In the genomic region with DNA sequence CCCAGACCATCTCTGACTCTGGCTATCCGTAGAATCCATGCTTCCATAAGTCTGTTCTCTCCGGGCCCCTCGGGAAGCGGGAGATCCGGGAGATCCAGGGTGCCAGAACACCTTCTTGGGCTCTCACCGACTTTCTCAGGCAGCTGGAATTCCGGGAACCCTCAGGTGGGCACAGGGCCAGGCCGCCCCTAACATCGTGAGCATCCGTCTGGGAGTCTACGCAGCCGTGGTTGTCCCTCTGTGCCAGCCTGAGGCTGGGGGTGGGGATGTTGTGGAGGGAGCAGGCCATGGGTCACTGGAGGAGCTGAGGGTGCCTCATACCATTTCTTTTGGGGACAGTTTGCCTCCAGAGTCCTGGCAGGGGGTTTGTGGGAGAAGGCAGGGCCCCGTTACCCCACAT, we compare ENCODE assay signal across 24 cellular contexts.
"Had no signal": no experiment of that assay in that cellular context is flagged by ENCODE, and none has a peak within 500 bp of the region (broad histone marks: within the 10 kb centered on the region; RNA-seq: fewer than 3 reads in every experiment).

No MANE protein-coding gene starts in this region.

- H3K4me1 ChIP-seq: prostate gland had no signal

- H3K27ac ChIP-seq: breast epithelium, esophagus muscularis mucosa, heart right ventricle, left lung, neutrophil, ovary, prostate gland, tibial nerve had no signal

- H3K36me3 ChIP-seq: breast epithelium, esophagus muscularis mucosa, heart right ventricle, left lung, neutrophil, ovary, prostate gland, tibial nerve had no signal

- H3K27me3 ChIP-seq: ovary, tibial nerve had no signal

- H3K4me3 ChIP-seq: breast epithelium, esophagus muscularis mucosa, heart right ventricle, left lung, ovary, prostate gland, tibial nerve had no signal

- H3K9me3 ChIP-seq: breast epithelium, esophagus muscularis mucosa, heart right ventricle, left lung, neutrophil, ovary, prostate gland, tibial nerve had no signal

- DNase-seq: activated B cell treated with CpG ODN at 0.5 μM for 24 hours; activated CD4-positive, alpha-beta T cell treated with anti-CD3 and anti-CD28 coated beads, Interleukin-2, amount 50 U/mL, for 1 hour; activated CD8-positive, alpha-beta memory T cell treated with anti-CD3 and anti-CD28 coated beads, Interleukin-2, amount 10 ng/mL, durations not matched to agents 7 days and 5 days; activated CD8-positive, alpha-beta T cell treated with anti-CD3 and anti-CD28 coated beads, Interleukin-2, amount 10 ng/mL, durations not matched to agents 7 days and 5 days; activated naive CD4-positive, alpha-beta T cell; activated T-cell treated with anti-CD3 and anti-CD28 coated beads for 4 hours; activated T-cell treated with anti-CD3 and anti-CD28 coated beads, Interleukin-2, amount 50 U/mL, for 72 hours; dermis blood vessel endothelial cell; effector CD4-positive, alpha-beta T cell; foreskin melanocyte; heart right ventricle; kidney glomerular epithelial cell; mammary epithelial cell; midbrain; stimulated activated CD4-positive, alpha-beta T cell treated with anti-CD3 and anti-CD28 coated beads, Interleukin-2, amount 100 ng/mL, for 48 hours; stimulated activated naive CD4-positive, alpha-beta T cell treated with Interleukin-2 at 50 U/mL for 16 hours; T-helper 1 cell had no signal
